18 cellular contexts compared by ENCODE assay signal in the genomic region with DNA sequence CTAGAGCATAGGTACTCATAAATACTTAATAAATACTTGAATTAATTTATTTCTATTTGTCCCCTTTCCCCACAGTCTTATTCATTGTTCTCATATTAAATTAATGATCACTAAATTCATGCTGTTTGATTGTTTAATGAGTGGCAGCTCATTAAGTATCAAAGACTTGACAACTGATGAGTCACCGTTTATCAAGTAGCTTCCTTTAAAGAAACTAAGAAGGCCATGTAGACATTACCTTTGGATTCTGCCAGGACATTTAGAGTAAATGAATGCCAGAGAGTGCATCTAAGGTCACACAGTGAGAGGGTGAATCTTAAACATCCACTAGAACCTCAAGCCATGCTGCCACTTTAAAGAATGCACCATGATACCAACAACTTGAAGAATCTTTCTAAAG. TPM values are rescaled to one million over a fixed set of nuclear protein-coding genes. Genes with fewer than 3 reads are reported as not detected.
DNase-seq lines count a peak whose midpoint lies in the region; ATAC-seq and TF ChIP-seq lines count a peak whose summit lies in the region.
"Had no signal": no experiment of that assay in that cellular context is flagged by ENCODE, and none has a peak within 500 bp of the region (broad histone marks: within the 10 kb centered on the region; RNA-seq: fewer than 3 reads in every experiment).

No MANE protein-coding gene starts in this region.

- intact Hi-C loops in activated naive CD4-positive, alpha-beta T cell treated with anti-CD3 and anti-CD28 coated beads for 36 hours (cut with micrococcal nuclease) = loop anchor here (5.0 kb wide), 1 partner anchor 406 kb away; the partner anchor contains the start of gene ABHD10
- intact Hi-C loops in body of pancreas (cut with DNase I) = no loop called here

- no peak for TF ChIP-seq CTCF in body of pancreas (IDR thresholded peaks at IDR 0.05)

- peak overlapping the region; percentile 24 for H3K4me3 Mint-ChIP-seq in activated naive CD4-positive, alpha-beta T cell treated with anti-CD3 and anti-CD28 coated beads, Interleukin-2, amount 50 U/mL, for 24 hours
- no peak overlapping the region for H3K4me3 Mint-ChIP-seq in activated naive CD4-positive, alpha-beta T cell treated with anti-CD3 and anti-CD28 coated beads for 36 hours
- no peak overlapping the region for H3K4me3 Mint-ChIP-seq in T-helper 17 cell
- H3K4me3 Mint-ChIP-seq in effector memory CD8-positive, alpha-beta T cell = no peak overlapping the region
- H3K4me3 Mint-ChIP-seq: GM23338 had no signal

- peaks cover 31% of the 10 kb centered on the region for H3K36me3 Mint-ChIP-seq in activated naive CD4-positive, alpha-beta T cell treated with anti-CD3 and anti-CD28 coated beads, Interleukin-2, amount 50 U/mL, for 24 hours
- peaks cover 32% of the 10 kb centered on the region for H3K36me3 Mint-ChIP-seq in activated naive CD4-positive, alpha-beta T cell treated with anti-CD3 and anti-CD28 coated beads for 36 hours (ENCODE audit: low read depth)
- peaks cover 3% of the 10 kb centered on the region for H3K36me3 Mint-ChIP-seq in T-helper 17 cell (ENCODE audit: low read depth)
- peaks cover 27% of the 10 kb centered on the region for H3K36me3 Mint-ChIP-seq in effector memory CD8-positive, alpha-beta T cell (ENCODE audit: insufficient read depth)

- DNase-seq in activated naive CD4-positive, alpha-beta T cell treated with anti-CD3 and anti-CD28 coated beads for 36 hours = no peak
- DNase-seq in T-helper 17 cell (no peak), body of pancreas (no peak), KG1 (lab: John Stamatoyannopoulos, UW) (no peak), activated gamma-delta T cell treated with Interleukin-2 at 50 U/mL for 16 hours (no peak)
- DNase-seq in effector memory CD8-positive, alpha-beta T cell = no peak
- DNase-seq: BE2C; KBM-7; NCI-H1417 treated with DMSO at 0.1 percent for 48 hours; NCI-H2029; NCI-H2171; NCI-H446; NK-92 treated with Interleukin-12 subunit alpha and Interleukin-12 subunit beta, amount 100 ng/mL, for 24 hours; RPMI8226; SIG-M5 had no signal

- WGBS in body of pancreas, 2 donors = 71 to 80% methylated on average over 1 of the region's 1 CpG

- H3K4me1 ChIP-seq in body of pancreas = no peaks in the 10 kb centered on the region
- H3K4me1 ChIP-seq: BE2C had no signal

- ATAC-seq in T-helper 17 cell (no peak), body of pancreas (no peak)
- no peak for ATAC-seq in effector memory CD8-positive, alpha-beta T cell (replicated peaks)
- ATAC-seq: GM23338 had no signal

- H3K27me3 ChIP-seq in body of pancreas = peaks cover 0 to 4% of the 10 kb centered on the region in 2 donors
- H3K27me3 ChIP-seq: BE2C had no signal

- no peaks in the 10 kb centered on the region for H3K36me3 ChIP-seq in body of pancreas (replicated peaks in 1 of 2; ENCODE audit: insufficient read depth in 1 of 2, low read depth in 2 of 2)
- H3K36me3 ChIP-seq: BE2C had no signal

- H3K4me3 ChIP-seq in body of pancreas = no peak overlapping the region
- H3K4me3 ChIP-seq: GM23338 had no signal

- no peak for TF ChIP-seq POLR2A in body of pancreas (IDR thresholded peaks at IDR 0.05)

- no peaks in the 10 kb centered on the region for H3K9me3 ChIP-seq in T-helper 17 cell (ENCODE audit: control insufficient read depth, low read length, poor library complexity, severe bottlenecking)
- H3K9me3 ChIP-seq in body of pancreas = no peaks in the 10 kb centered on the region
- H3K9me3 ChIP-seq: BE2C had no signal

- peaks cover 75% of the 10 kb centered on the region for H3K4me1 Mint-ChIP-seq in activated naive CD4-positive, alpha-beta T cell treated with anti-CD3 and anti-CD28 coated beads, Interleukin-2, amount 50 U/mL, for 24 hours
- peaks cover 66% of the 10 kb centered on the region for H3K4me1 Mint-ChIP-seq in activated naive CD4-positive, alpha-beta T cell treated with anti-CD3 and anti-CD28 coated beads for 36 hours (ENCODE audit: low read depth)
- H3K4me1 Mint-ChIP-seq in T-helper 17 cell = peaks cover 32% of the 10 kb centered on the region
- H3K4me1 Mint-ChIP-seq in effector memory CD8-positive, alpha-beta T cell (ENCODE audit: low read depth in 2 of 2) = peaks cover 31 to 51% of the 10 kb centered on the region in 2 donors
- H3K4me1 Mint-ChIP-seq: GM23338 had no signal

- H3K27ac Mint-ChIP-seq in activated naive CD4-positive, alpha-beta T cell treated with anti-CD3 and anti-CD28 coated beads, Interleukin-2, amount 50 U/mL, for 24 hours = peak overlapping the region; percentile 84
- H3K27ac Mint-ChIP-seq in activated naive CD4-positive, alpha-beta T cell treated with anti-CD3 and anti-CD28 coated beads for 36 hours = no peak overlapping the region
- peak overlapping the region; percentile 81 for H3K27ac Mint-ChIP-seq in T-helper 17 cell
- H3K27ac Mint-ChIP-seq in effector memory CD8-positive, alpha-beta T cell = peak overlapping the region; percentile 62 to 66
- H3K27ac Mint-ChIP-seq: GM23338 had no signal

- H3K27ac ChIP-seq in body of pancreas = no peak overlapping the region

- no peaks in the 10 kb centered on the region for H3K9me3 Mint-ChIP-seq in activated naive CD4-positive, alpha-beta T cell treated with anti-CD3 and anti-CD28 coated beads, Interleukin-2, amount 50 U/mL, for 24 hours
- H3K9me3 Mint-ChIP-seq in activated naive CD4-positive, alpha-beta T cell treated with anti-CD3 and anti-CD28 coated beads for 36 hours = no peaks in the 10 kb centered on the region
- H3K9me3 Mint-ChIP-seq in effector memory CD8-positive, alpha-beta T cell = no peaks in the 10 kb centered on the region
- H3K9me3 Mint-ChIP-seq: GM23338 had no signal

- CTCF ChIA-PET in activated naive CD4-positive, alpha-beta T cell treated with anti-CD3 and anti-CD28 coated beads for 36 hours (lab: Charles Lee) = interaction anchor here (1.1 to 1.9 kb wide), 2 partner anchors 45 to 442 kb away, joined by 4 to 9 read pairs; no protein-coding TSS in a partner anchor

- H3K27me3 Mint-ChIP-seq in activated naive CD4-positive, alpha-beta T cell treated with anti-CD3 and anti-CD28 coated beads, Interleukin-2, amount 50 U/mL, for 24 hours = no peaks in the 10 kb centered on the region
- no peaks in the 10 kb centered on the region for H3K27me3 Mint-ChIP-seq in activated naive CD4-positive, alpha-beta T cell treated with anti-CD3 and anti-CD28 coated beads for 36 hours (ENCODE audit: low read depth)
- H3K27me3 Mint-ChIP-seq in T-helper 17 cell = no peaks in the 10 kb centered on the region
- no peaks in the 10 kb centered on the region for H3K27me3 Mint-ChIP-seq in effector memory CD8-positive, alpha-beta T cell

RNA-seq across cellular contexts. Expression of gene ZBED2, which starts 23.9 kb away (rescaled TPM):
- 100 to 1,000 TPM; 394 to 397 TPM for total RNA-seq in activated naive CD4-positive, alpha-beta T cell treated with anti-CD3 and anti-CD28 coated beads for 36 hours
- under 1 TPM; 0.12 to 0.13 TPM for total RNA-seq in T-helper 17 cell
- not detected for total RNA-seq in body of pancreas
- total RNA-seq: GM23338 had no signal

RNA-seq across cellular contexts. Expression of gene CD96, which starts 29.3 kb away (rescaled TPM):
- total RNA-seq in activated naive CD4-positive, alpha-beta T cell treated with anti-CD3 and anti-CD28 coated beads for 36 hours = 10 to 100 TPM; 52.7 to 61.8 TPM
- total RNA-seq in T-helper 17 cell (100 to 1,000 TPM; 190 to 201 TPM), body of pancreas (1 to 10 TPM in 1 of 2 donors, under 1 TPM in 1; 0.33 to 2.6 TPM)
- total RNA-seq: Daoy, GM23338 had no signal

Comparison
In these comparisons a context has a peak if more than half of its experiments do, and no peak if none do; other contexts are left out.
1. RNA of gene ZBED2, which starts 23.9 kb away (total RNA-seq): 394 to 397 TPM in activated naive CD4-positive, alpha-beta T cell treated with anti-CD3 and anti-CD28 coated beads for 36 hours; 0.12 to 0.13 TPM in T-helper 17 cell and not detected in body of pancreas; every median in the first group is over 100 times any median in the second.
2. RNA of gene CD96, which starts 29.3 kb away (total RNA-seq): 190 to 201 TPM in T-helper 17 cell and 52.7 to 61.8 TPM in activated naive CD4-positive, alpha-beta T cell treated with anti-CD3 and anti-CD28 coated beads for 36 hours; 0.33 to 2.6 TPM in body of pancreas; every median in the first group is over 10 times any median in the second.